Comparison of ENCODE assay signal across 1 cellular context in genomic region chr19:19062454-19063182, GRCh38.
A peak's percentile ranks its signal among the peaks of the same experiment; 100 is the strongest.
TF ChIP-seq lines count a peak whose summit lies in the region.

No MANE protein-coding gene starts in this region.

TF ChIP-seq in K562, 482 proteins besides CTCF, POLR2A, EP300 and RAD21 (continued from another document and continues in another):
- TF ChIP-seq CLOCK (CRISPR knock-in tag; IDR thresholded peaks at IDR 0.05; ENCODE audit: borderline replicate concordance) = no peak
- TF ChIP-seq ZNF232 (CRISPR knock-in tag; IDR thresholded peaks at IDR 0.05) = no peak
- TF ChIP-seq PHB (CRISPR knock-in tag; IDR thresholded peaks at IDR 0.05) = no peak
- TF ChIP-seq NFRKB (IDR thresholded peaks at IDR 0.05; ENCODE audit: low read depth) = 0 out of 2 replicates have a peak, but pooled peaks have one; percentile 54
- TF ChIP-seq ARID2 (IDR thresholded peaks at IDR 0.05) = no peak
- no peak for TF ChIP-seq PBX2 (CRISPR knock-in tag; IDR thresholded peaks at IDR 0.05; ENCODE audit: low read depth)
- TF ChIP-seq PBX2 (tag; conservative IDR thresholded peaks at IDR 0.05; ENCODE audit: low read depth) = no peak
- no peak for TF ChIP-seq MCM2 (IDR thresholded peaks at IDR 0.05; ENCODE audit: low read depth)
- TF ChIP-seq CC2D1A (IDR thresholded peaks at IDR 0.05) = no peak
- no peak for TF ChIP-seq ZFX (CRISPR knock-in tag; IDR thresholded peaks at IDR 0.05)
- TF ChIP-seq SRSF1 (IDR thresholded peaks at IDR 0.05; ENCODE audit: low read depth, low read length) = no peak
- TF ChIP-seq MCM5 (IDR thresholded peaks at IDR 0.05; ENCODE audit: low read depth) = no peak
- no peak for TF ChIP-seq SRF (CRISPR knock-in tag; IDR thresholded peaks at IDR 0.05)
- TF ChIP-seq MYNN (IDR thresholded peaks at IDR 0.05) = peak; percentile 23; the same call in 1 of the 2 replicates
- no peak for TF ChIP-seq MYNN (CRISPR knock-in tag; IDR thresholded peaks at IDR 0.05)
- TF ChIP-seq FOXP1 (CRISPR knock-in tag; IDR thresholded peaks at IDR 0.05) = 0 out of 2 replicates have a peak, but pooled peaks have one; percentile 35
- peak; percentile 16 for TF ChIP-seq KDM5B (IDR thresholded peaks at IDR 0.05; ENCODE audit: insufficient replicate concordance, low read depth, low read length)
- no peak for TF ChIP-seq RBM22 (IDR thresholded peaks at IDR 0.05; ENCODE audit: low read depth, low read length, poor library complexity, severe bottlenecking)
- TF ChIP-seq FOXM1 (IDR thresholded peaks at IDR 0.05; ENCODE audit: low read depth) = 0 out of 2 replicates have a peak, but pooled peaks have one; percentile 19
- no peak for TF ChIP-seq FOXM1 (CRISPR knock-in tag; IDR thresholded peaks at IDR 0.05; ENCODE audit: low read depth)
- TF ChIP-seq ZNF347 (CRISPR knock-in tag; IDR thresholded peaks at IDR 0.05; ENCODE audit: low read depth) = no peak
- TF ChIP-seq ZBTB7A (IDR thresholded peaks at IDR 0.05; ENCODE audit: borderline replicate concordance, control insufficient read depth, low read depth, low read length) = no peak; the same call in 1 of the 2 replicates
- TF ChIP-seq RBM25 (IDR thresholded peaks at IDR 0.05; ENCODE audit: low read depth, low read length, severe bottlenecking) = peak; percentile 97
- no peak for TF ChIP-seq SPI1 (IDR thresholded peaks at IDR 0.05; ENCODE audit: borderline replicate concordance, low read depth, low read length)
- TF ChIP-seq NR2C2 (CRISPR knock-in tag; IDR thresholded peaks at IDR 0.05) = no peak
- TF ChIP-seq NR2C2 (tag; IDR thresholded peaks at IDR 0.05) = peak; percentile 58
- TF ChIP-seq ADNP (tag; IDR thresholded peaks at IDR 0.05) = peak; percentile 81
- peak; percentile 98 for TF ChIP-seq BCOR (IDR thresholded peaks at IDR 0.05)
- no peak for TF ChIP-seq SIX5 (IDR thresholded peaks at IDR 0.05; ENCODE audit: borderline replicate concordance in 1 of 2, insufficient read depth in 1 of 2, low read depth in 1 of 2, low read length in 2 of 2)
- 0 out of 2 replicates have a peak, but pooled peaks have one; percentile 29 for TF ChIP-seq ZNF589 (CRISPR knock-in tag; IDR thresholded peaks at IDR 0.05; ENCODE audit: low read depth)
- no peak for TF ChIP-seq TRIM25 (IDR thresholded peaks at IDR 0.05; ENCODE audit: borderline replicate concordance)
- peak; percentile 97 for TF ChIP-seq SMARCA5 (IDR thresholded peaks at IDR 0.05)
- TF ChIP-seq ZNF175 (CRISPR knock-in tag; IDR thresholded peaks at IDR 0.05; ENCODE audit: low read depth) = 0 out of 2 replicates have a peak, but pooled peaks have one; percentile 29
- peak; percentile 73 for TF ChIP-seq CBFA2T3 (IDR thresholded peaks at IDR 0.05)
- 0 out of 3 replicates have a peak, but pooled peaks of 1 of the 2 experiments have one; percentile 7 for TF ChIP-seq CBX3 (IDR thresholded peaks at IDR 0.05; ENCODE audit: borderline replicate concordance in 1 of 2, low read length in 2 of 2)
- peak; percentile 89; the same call in 1 of the 2 replicates for TF ChIP-seq PTBP1 (IDR thresholded peaks at IDR 0.05; ENCODE audit: low read depth, low read length)
- 0 out of 4 replicates have a peak, but pooled peaks of 1 of the 2 experiments have one; percentile 41 for TF ChIP-seq BCLAF1 (IDR thresholded peaks at IDR 0.05; ENCODE audit: borderline replicate concordance in 1 of 2, control insufficient read depth in 1 of 2, low read depth in 2 of 2, low read length in 1 of 2)
- TF ChIP-seq THRAP3 (IDR thresholded peaks at IDR 0.05; ENCODE audit: borderline replicate concordance) = 0 out of 2 replicates have a peak, but pooled peaks have one; percentile 23
- TF ChIP-seq NUFIP1 (IDR thresholded peaks at IDR 0.05; ENCODE audit: partially characterized antibody) = no peak
- TF ChIP-seq MAFG (tag; conservative IDR thresholded peaks at IDR 0.05) = no peak
- TF ChIP-seq DPF2 (IDR thresholded peaks at IDR 0.05) = peak; percentile 83
- no peak for TF ChIP-seq HDAC3 (IDR thresholded peaks at IDR 0.05; ENCODE audit: borderline replicate concordance, partially characterized antibody)
- no peak for TF ChIP-seq ILF3 (IDR thresholded peaks at IDR 0.05; ENCODE audit: borderline replicate concordance)
- peak; percentile 22; the same call in 1 of the 2 replicates for TF ChIP-seq ATF6 (CRISPR knock-in tag; IDR thresholded peaks at IDR 0.05)
- TF ChIP-seq ATF1 (CRISPR knock-in tag; IDR thresholded peaks at IDR 0.05) = no peak
- TF ChIP-seq ATF1 (tag; IDR thresholded peaks at IDR 0.05) = no peak
- no peak for TF ChIP-seq KAT7 (CRISPR knock-in tag; IDR thresholded peaks at IDR 0.05; ENCODE audit: borderline replicate concordance)
- TF ChIP-seq POLR2AphosphoS5 (IDR thresholded peaks at IDR 0.05; ENCODE audit: control insufficient read depth, insufficient read depth, low read depth, low read length) = peak; percentile 45; the same call in 1 of the 2 replicates
- no peak for TF ChIP-seq SREBF2 (CRISPR knock-in tag; IDR thresholded peaks at IDR 0.05)
- TF ChIP-seq ESRRB (CRISPR knock-in tag; IDR thresholded peaks at IDR 0.05; ENCODE audit: borderline replicate concordance) = no peak
- peak; percentile 71; the same call in 1 of the 2 replicates for TF ChIP-seq CREM (IDR thresholded peaks at IDR 0.05; ENCODE audit: low read depth)
- peak; percentile 19; the same call in 1 of the 2 replicates for TF ChIP-seq XRCC5 (IDR thresholded peaks at IDR 0.05; ENCODE audit: low read depth, low read length)
- TF ChIP-seq MEF2D (tag; conservative IDR thresholded peaks at IDR 0.05; ENCODE audit: low read depth) = no peak
- no peak for TF ChIP-seq THRA (IDR thresholded peaks at IDR 0.05)
- no peak for TF ChIP-seq ZBTB5 (IDR thresholded peaks at IDR 0.05)
- TF ChIP-seq MECOM (CRISPR knock-in tag; IDR thresholded peaks at IDR 0.05) = 0 out of 2 replicates have a peak, but pooled peaks have one; percentile 4
- TF ChIP-seq NFE2L1 (tag; IDR thresholded peaks at IDR 0.05; ENCODE audit: borderline replicate concordance, low read depth) = no peak
